In the genomic region with DNA sequence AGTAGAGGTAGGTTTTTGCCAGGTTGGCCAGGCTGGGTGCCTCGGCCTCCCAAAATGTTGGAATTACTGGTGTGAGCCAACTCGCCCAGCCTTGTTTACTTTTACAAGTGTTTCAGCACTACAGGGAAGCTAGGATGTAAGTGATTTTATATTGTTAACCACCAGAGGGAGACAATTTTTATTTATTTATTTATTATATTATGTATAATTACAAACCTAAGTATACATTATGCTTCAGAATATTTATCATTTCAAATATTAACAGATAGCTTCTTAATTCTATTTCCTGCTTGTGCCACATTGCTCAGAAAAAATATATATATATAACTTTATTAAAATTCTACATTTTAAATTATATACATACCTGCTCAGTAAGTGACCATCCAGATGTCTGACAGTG, we compare ENCODE assay signal across 1 cellular context.
TF ChIP-seq lines count a peak whose summit lies in the region.

No MANE protein-coding gene starts in this region.

TF ChIP-seq in K562, 482 proteins besides CTCF, POLR2A, EP300 and RAD21:
- TF ChIP-seq ELF4 (CRISPR knock-in tag; IDR thresholded peaks at IDR 0.05) (no peak), NR1H2 (CRISPR knock-in tag; IDR thresholded peaks at IDR 0.05) (no peak), FOXM1 (IDR thresholded peaks at IDR 0.05; ENCODE audit: low read depth) (no peak), FOXM1 (CRISPR knock-in tag; IDR thresholded peaks at IDR 0.05; ENCODE audit: low read depth) (no peak), CAMTA2 (CRISPR knock-in tag; conservative IDR thresholded peaks at IDR 0.05) (no peak), ZNF76 (CRISPR knock-in tag; IDR thresholded peaks at IDR 0.05; ENCODE audit: borderline replicate concordance) (no peak), HDAC3 (IDR thresholded peaks at IDR 0.05; ENCODE audit: borderline replicate concordance, partially characterized antibody) (no peak), RBM17 (IDR thresholded peaks at IDR 0.05; ENCODE audit: borderline replicate concordance, low read depth, low read length) (no peak), ZNF444 (CRISPR knock-in tag; IDR thresholded peaks at IDR 0.05) (no peak), FOXK2 (conservative IDR thresholded peaks at IDR 0.05 in 1 of 2, IDR thresholded peaks at IDR 0.05 in 1 of 2; ENCODE audit: low read depth in 2 of 2) (peak; percentile 64; a peak in 2 of 4 replicates)
- TF ChIP-seq, protein P1, sequence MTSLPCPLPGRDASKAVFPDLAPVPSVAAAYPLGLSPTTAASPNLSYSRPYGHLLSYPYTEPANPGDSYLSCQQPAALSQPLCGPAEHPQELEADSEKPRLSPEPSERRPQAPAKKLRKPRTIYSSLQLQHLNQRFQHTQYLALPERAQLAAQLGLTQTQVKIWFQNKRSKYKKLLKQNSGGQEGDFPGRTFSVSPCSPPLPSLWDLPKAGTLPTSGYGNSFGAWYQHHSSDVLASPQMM (CRISPR knock-in tag; IDR thresholded peaks at IDR 0.05) = no peak
- TF ChIP-seq, protein P2, sequence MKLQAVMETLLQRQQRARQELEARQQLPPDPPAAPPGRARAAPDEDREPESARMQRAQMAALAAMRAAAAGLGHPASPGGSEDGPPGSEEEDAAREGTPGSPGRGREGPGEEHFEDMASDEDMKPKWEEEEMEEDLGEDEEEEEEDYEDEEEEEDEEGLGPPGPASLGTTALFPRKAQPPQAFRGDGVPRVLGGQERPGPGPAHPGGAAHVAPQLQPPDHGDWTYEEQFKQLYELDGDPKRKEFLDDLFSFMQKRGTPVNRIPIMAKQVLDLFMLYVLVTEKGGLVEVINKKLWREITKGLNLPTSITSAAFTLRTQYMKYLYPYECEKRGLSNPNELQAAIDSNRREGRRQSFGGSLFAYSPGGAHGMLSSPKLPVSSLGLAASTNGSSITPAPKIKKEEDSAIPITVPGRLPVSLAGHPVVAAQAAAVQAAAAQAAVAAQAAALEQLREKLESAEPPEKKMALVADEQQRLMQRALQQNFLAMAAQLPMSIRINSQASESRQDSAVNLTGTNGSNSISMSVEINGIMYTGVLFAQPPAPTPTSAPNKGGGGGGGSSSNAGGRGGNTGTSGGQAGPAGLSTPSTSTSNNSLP (IDR thresholded peaks at IDR 0.05; ENCODE audit: borderline replicate concordance, low read depth, low read length) = peak; percentile 58; the same call in 1 of the 2 replicates
